In the genomic region with DNA sequence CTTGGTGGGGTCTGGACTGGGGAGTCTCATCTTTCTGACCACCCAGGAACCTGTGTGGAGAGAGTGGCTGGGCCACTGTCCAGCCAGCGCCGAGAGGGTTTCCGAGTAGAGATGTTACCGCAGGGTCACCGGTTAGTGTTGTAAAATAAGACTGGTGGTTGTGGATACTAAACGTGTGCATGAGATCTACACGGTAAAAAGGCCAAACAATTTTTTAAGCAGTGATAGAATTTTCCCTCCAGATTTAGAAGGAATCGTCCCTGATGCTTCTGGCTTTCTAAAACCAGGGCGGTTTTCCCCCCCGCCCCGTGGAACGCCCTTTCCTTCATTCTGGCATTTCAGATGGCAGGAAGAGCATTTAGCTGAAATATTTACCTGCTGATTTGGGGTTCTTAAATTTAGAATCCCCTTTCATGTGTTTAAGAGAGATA, we compare ENCODE assay signal across 12 cellular contexts.
A peak's percentile ranks its signal among the peaks of the same experiment; 100 is the strongest.
DNase-seq lines count a peak whose midpoint lies in the region; ATAC-seq, FAIRE-seq and TF ChIP-seq lines count a peak whose summit lies in the region.
"Had no signal": no experiment of that assay in that cellular context is flagged by ENCODE, and none has a peak within 500 bp of the region (broad histone marks: within the 10 kb centered on the region; RNA-seq: fewer than 3 reads in every experiment).

No MANE protein-coding gene starts in this region.

- peak overlapping the region in 1 of 4 experiments; percentile 22; a peak in 1 of 8 replicates for H3K4me3 ChIP-seq in H1 (ENCODE audit: extremely low read depth in 1 of 4, insufficient read depth in 2 of 4, low read depth in 3 of 4, low read length in 4 of 4)
- peak overlapping the region; percentile 3 for H3K4me3 ChIP-seq in mucosa of stomach (ENCODE audit: low read length)
- H3K4me3 ChIP-seq in aorta (ENCODE audit: low read length in 2 of 2) = no peak overlapping the region
- H3K4me3 ChIP-seq: BLaER1, hepatocyte had no signal

- H3K18ac ChIP-seq in H1 (ENCODE audit: extremely low read depth, low read length) = peak overlapping the region; percentile 38; the same call in 1 of the 2 replicates

- no peak for TF ChIP-seq CTCF in H1 (IDR thresholded peaks at IDR 0.05; ENCODE audit: control extremely low read depth in 1 of 3, insufficient read depth in 1 of 3, low read depth in 1 of 3, low read length in 3 of 3)

- H3K9me3 Mint-ChIP-seq in activated CD4-positive, alpha-beta T cell treated with anti-CD3 and anti-CD28 coated beads, Interleukin-2, amount 10 ng/mL, durations not matched to agents 24 days and 14 days = no peaks in the 10 kb centered on the region

- H2BK120ac ChIP-seq in H1 (replicated peaks; ENCODE audit: low read depth, low read length) = peak overlapping the region; percentile 5

- H4K20me1 ChIP-seq in H1 (replicated peaks in 1 of 2; ENCODE audit: control insufficient read depth in 1 of 2, insufficient read depth in 2 of 2, low read length in 2 of 2) = peaks cover 0 to 1% of the 10 kb centered on the region in 2 experiments

- H4K8ac ChIP-seq in H1 (ENCODE audit: extremely low read depth, insufficient read depth, low read length) = no peak overlapping the region

- 55% methylated on average over 12 of the region's 12 CpGs; no CpG with 5 or more reads in 1 of the 2 experiments for WGBS in H1 (ENCODE audit: extremely low coverage in 1 of 2, insufficient coverage in 1 of 2, insufficient read length in 1 of 2, insufficient replicate concordance in 2 of 2, low coverage in 1 of 2, low lambda C conversion rate in 2 of 2, missing lambda C conversion rate in 1 of 2), 2 experiments
- 22 to 30% methylated on average over 12 of the region's 12 CpGs for WGBS in aorta, 2 donors

- TF ChIP-seq EP300 in H1 (IDR thresholded peaks at IDR 0.05; ENCODE audit: borderline replicate concordance in 1 of 2, low read depth in 2 of 2, low read length in 2 of 2) = no peak

- no peak overlapping the region for H4K5ac ChIP-seq in H1 (ENCODE audit: insufficient read length, low read depth, low read length)

- no peaks in the 10 kb centered on the region for H3K27me3 Mint-ChIP-seq in activated CD4-positive, alpha-beta T cell treated with anti-CD3 and anti-CD28 coated beads, Interleukin-2, amount 10 ng/mL, durations not matched to agents 24 days and 14 days

- H3K9ac ChIP-seq in H1 (replicated peaks in 1 of 4; ENCODE audit: extremely low read depth in 1 of 4, low read depth in 3 of 4, low read length in 3 of 4) = no peak overlapping the region
- peak overlapping the region; percentile 96 for H3K9ac ChIP-seq in mucosa of stomach (ENCODE audit: low read length)

- no peak overlapping the region for H2AFZ ChIP-seq in H1 (ENCODE audit: low read length)
- H2AFZ ChIP-seq: hepatocyte had no signal

- H3K79me2 ChIP-seq in H1 (ENCODE audit: control insufficient read depth in 1 of 2, insufficient read depth in 2 of 2, low read length in 2 of 2) = peaks cover 0 to 78% of the 10 kb centered on the region in 2 experiments; a peak in 3 of 4 replicates

- H3K79me1 ChIP-seq in H1 (ENCODE audit: low read depth, low read length) = peaks cover 17% of the 10 kb centered on the region

- H3K27ac ChIP-seq in H1 (ENCODE audit: low read depth, low read length) (no peak overlapping the region), aorta (ENCODE audit: low read depth in 1 of 2, low read length in 2 of 2) (peak overlapping the region; percentile 45 to 76)
- H3K27ac ChIP-seq: hepatocyte had no signal

- peak overlapping the region; percentile 14 to 26; a peak in 1 of 4 replicates for H3K4me2 ChIP-seq in H1 (ENCODE audit: insufficient read depth in 1 of 2, low read depth in 2 of 2, low read length in 2 of 2)
- H3K4me2 ChIP-seq: BLaER1, hepatocyte had no signal

- no peak overlapping the region for H3K27ac Mint-ChIP-seq in activated CD4-positive, alpha-beta T cell treated with anti-CD3 and anti-CD28 coated beads, Interleukin-2, amount 10 ng/mL, durations not matched to agents 24 days and 14 days

- H3K4me1 ChIP-seq in H1 (replicated peaks in 1 of 4; ENCODE audit: control insufficient read depth in 3 of 4, insufficient read depth in 4 of 4, low read length in 3 of 4) = peaks cover 0 to 59% (median 41%) of the 10 kb centered on the region in 4 experiments; a peak in 6 of 7 replicates
- H3K4me1 ChIP-seq in mucosa of stomach (ENCODE audit: control insufficient read depth, insufficient read depth, low read length) = peaks cover 78% of the 10 kb centered on the region
- no peaks in the 10 kb centered on the region for H3K4me1 ChIP-seq in aorta (ENCODE audit: control insufficient read depth in 1 of 2, insufficient read depth in 2 of 2, low read length in 2 of 2)

- peak overlapping the region; percentile 64; the same call in 1 of the 2 replicates for H2BK5ac ChIP-seq in H1 (ENCODE audit: low read depth, low read length)

- FAIRE-seq in H1 (lab: Jason Lieb, UNC) = no peak

- no peak overlapping the region for H2BK15ac ChIP-seq in H1 (ENCODE audit: low read length)

- CTCF ChIA-PET in H1 (lab: Charles Lee; ENCODE audit: partially characterized antibody) = interaction anchor here (0.5 to 2.8 kb wide), 7 partner anchors 11 to 82 kb away, joined by 3 to 15 read pairs (median 5); no protein-coding TSS in a partner anchor

- no peak for TF ChIP-seq RAD21 in H1 (IDR thresholded peaks at IDR 0.05 in 1 of 2, conservative IDR thresholded peaks at IDR 0.05 in 1 of 2; ENCODE audit: low read depth in 2 of 2, low read length in 2 of 2)

- H3K36me3 ChIP-seq in H1 (ENCODE audit: control insufficient read depth in 2 of 4, insufficient read depth in 4 of 4, low read length in 3 of 4) (no peaks in the 10 kb centered on the region), mucosa of stomach (ENCODE audit: control insufficient read depth, insufficient read depth, low read length) (peaks cover 15% of the 10 kb centered on the region), aorta (ENCODE audit: control insufficient read depth in 1 of 2, insufficient read depth in 2 of 2, low read length in 1 of 2) (no peaks in the 10 kb centered on the region)

- POLR2A ChIA-PET in H1 (lab: Charles Lee; ENCODE audit: partially characterized antibody) = interaction anchor here (0.9 to 1.0 kb wide), 3 partner anchors 11 to 69 kb away, joined by 3 to 4 read pairs (median 3); no protein-coding TSS in a partner anchor

- H3K27me3 ChIP-seq in H1 (replicated peaks in 1 of 4; ENCODE audit: control insufficient read depth in 3 of 4, extremely low read depth in 1 of 4, insufficient read depth in 3 of 4, low read length in 3 of 4) (peaks cover 3 to 14% (median 9%) of the 10 kb centered on the region in 4 experiments), mucosa of stomach (ENCODE audit: control insufficient read depth, insufficient read depth, low read length) (no peaks in the 10 kb centered on the region), aorta (ENCODE audit: control insufficient read depth in 1 of 2, insufficient read depth in 2 of 2, low read length in 1 of 2) (no peaks in the 10 kb centered on the region)

- H4K91ac ChIP-seq in H1 (replicated peaks; ENCODE audit: insufficient read length, low read length) = peak overlapping the region; percentile 38

- H2AK5ac ChIP-seq in H1 (ENCODE audit: low read depth, low read length) = no peak overlapping the region

- peaks cover 3% of the 10 kb centered on the region for H3K36me3 Mint-ChIP-seq in activated CD4-positive, alpha-beta T cell treated with anti-CD3 and anti-CD28 coated beads, Interleukin-2, amount 10 ng/mL, durations not matched to agents 24 days and 14 days (ENCODE audit: low read depth)

- H3K9me3 ChIP-seq in H1 (ENCODE audit: insufficient read depth in 2 of 2, low read depth in 1 of 2, low read length in 1 of 2) = no peaks in the 10 kb centered on the region
- no peaks in the 10 kb centered on the region for H3K9me3 ChIP-seq in mucosa of stomach (ENCODE audit: control insufficient read depth, low read length)
- no peaks in the 10 kb centered on the region for H3K9me3 ChIP-seq in aorta (ENCODE audit: control insufficient read depth, low read length)
- H3K9me3 ChIP-seq: BLaER1 had no signal

- H3K4ac ChIP-seq in H1 (replicated peaks; ENCODE audit: insufficient read length, low read depth, low read length) = no peak overlapping the region

- peaks cover 15% of the 10 kb centered on the region for H3K4me1 Mint-ChIP-seq in activated CD4-positive, alpha-beta T cell treated with anti-CD3 and anti-CD28 coated beads, Interleukin-2, amount 10 ng/mL, durations not matched to agents 24 days and 14 days

- H3K14ac ChIP-seq in H1 (ENCODE audit: insufficient read length) = no peak overlapping the region

- no peak for TF ChIP-seq POLR2A in H1 (IDR thresholded peaks at IDR 0.05; ENCODE audit: control extremely low read depth in 1 of 2, low read depth in 2 of 2, low read length in 2 of 2)

- ATAC-seq in aorta (ENCODE audit: low FRiP score) (no peak), HG02623 (IDR thresholded peaks at IDR 0.05; ENCODE audit: unreplicated experiment) (no peak), GM19023 (IDR thresholded peaks at IDR 0.05; ENCODE audit: unreplicated experiment) (no peak)

- H2BK12ac ChIP-seq in H1 (ENCODE audit: low read depth, low read length) = no peak overlapping the region

- H3K4me3 Mint-ChIP-seq in activated CD4-positive, alpha-beta T cell treated with anti-CD3 and anti-CD28 coated beads, Interleukin-2, amount 10 ng/mL, durations not matched to agents 24 days and 14 days = no peak overlapping the region

- no peaks in the 10 kb centered on the region for H3K23me2 ChIP-seq in H1 (ENCODE audit: low read depth, low read length)

- DNase-seq in activated effector memory CD4-positive, alpha-beta T cell treated with anti-CD3 and anti-CD28 coated beads, Interleukin-2, amount 50 U/mL, for 16 hours = peak; percentile 13
- no peak for DNase-seq in activated effector memory CD4-positive, alpha-beta T cell treated with Interleukin-2 at 50 U/mL for 16 hours
- no peak for DNase-seq in H1 (ENCODE audit: low read depth in 1 of 2, low spot score in 2 of 2)
- peak; percentile 52 to 69 for DNase-seq in aorta
- DNase-seq in activated CD4-positive, alpha-beta T cell treated with anti-CD3 and anti-CD28 coated beads, Interleukin-2, amount 10 ng/mL, durations not matched to agents 24 days and 14 days = no peak
- DNase-seq: MV-4-11, T-helper 1 cell had no signal

- H2BK20ac ChIP-seq in H1 (ENCODE audit: low read length) = peak overlapping the region; percentile 21; the same call in 1 of the 2 replicates

- no peak overlapping the region for H3K23ac ChIP-seq in H1 (ENCODE audit: insufficient read length)

- no peak overlapping the region for H3K56ac ChIP-seq in H1 (replicated peaks; ENCODE audit: insufficient read length, low read depth, low read length)

- intact Hi-C loops in aorta (cut with DNase I) = loop anchor here in 1 of 2 donors (5.0 kb wide), 1 partner anchor 35 kb away; no protein-coding TSS in a partner anchor
- intact Hi-C loops in activated CD4-positive, alpha-beta T cell treated with anti-CD3 and anti-CD28 coated beads, Interleukin-2, amount 10 ng/mL, durations not matched to agents 24 days and 14 days (cut with micrococcal nuclease) = no loop called here

TF ChIP-seq in H1, 55 proteins besides CTCF, POLR2A, EP300 and RAD21 (continues in another document):
- no peak for TF ChIP-seq CREB1 (IDR thresholded peaks at IDR 0.05)

Comparison
In these comparisons a context has a peak if more than half of its experiments do, and no peak if none do; other contexts are left out.
1. DNase-seq: peak in activated effector memory CD4-positive, alpha-beta T cell treated with anti-CD3 and anti-CD28 coated beads, Interleukin-2, amount 50 U/mL, for 16 hours (single experiment) and aorta (2 of 2); none in activated effector memory CD4-positive, alpha-beta T cell treated with Interleukin-2 at 50 U/mL for 16 hours (single experiment), H1 (0 of 2) and activated CD4-positive, alpha-beta T cell treated with anti-CD3 and anti-CD28 coated beads, Interleukin-2, amount 10 ng/mL, durations not matched to agents 24 days and 14 days (single experiment).